Comparison of ENCODE assay signal across 9 cellular contexts in genomic region chr22:38697055-38697980, GRCh38. TPM values are rescaled to one million over a fixed set of nuclear protein-coding genes. Genes with fewer than 3 reads are reported as not detected.
DNase-seq lines count a peak whose midpoint lies in the region; ATAC-seq, FAIRE-seq and TF ChIP-seq lines count a peak whose summit lies in the region.
"Had no signal": no experiment of that assay in that cellular context is flagged by ENCODE, and none has a peak within 500 bp of the region (broad histone marks: within the 10 kb centered on the region; RNA-seq: fewer than 3 reads in every experiment).

No MANE protein-coding gene starts in this region.

- H3K4me1 Mint-ChIP-seq in T-helper 1 cell treated with Interleukin-12 subunit alpha and Interleukin-12 subunit beta and Interleukin-4 antibody, amounts not matched to agents 30 μg/mL and 1 μg/mL, for 36 hours (ENCODE audit: low read depth) = peaks cover 49% of the 10 kb centered on the region
- H3K4me1 Mint-ChIP-seq in astrocyte (ENCODE audit: low read depth, unreplicated experiment) = peaks cover 34% of the 10 kb centered on the region

- H3K36me3 ChIP-seq in astrocyte (ENCODE audit: insufficient read depth, low read length) = peaks cover 4% of the 10 kb centered on the region
- peaks cover 4% of the 10 kb centered on the region for H3K36me3 ChIP-seq in thoracic aorta
- peaks cover 23% of the 10 kb centered on the region for H3K36me3 ChIP-seq in HAP-1 (replicated peaks)

- H3K27ac ChIP-seq in astrocyte (ENCODE audit: low read depth, low read length) (peak overlapping the region; percentile 92), thoracic aorta (peak overlapping the region; percentile 53 to 96)
- H3K27ac ChIP-seq: C4-2B had no signal

- H3K4me2 ChIP-seq in astrocyte (ENCODE audit: low read length) = peak overlapping the region; percentile 96

- in situ Hi-C loops in HAP-1 (cut with MboI; ENCODE audit: low sequenced_read_pairs) = no loop called here

- no peaks in the 10 kb centered on the region for H3K27me3 Mint-ChIP-seq in T-helper 1 cell treated with Interleukin-12 subunit alpha and Interleukin-12 subunit beta and Interleukin-4 antibody, amounts not matched to agents 30 μg/mL and 1 μg/mL, for 36 hours (ENCODE audit: low read depth)
- no peaks in the 10 kb centered on the region for H3K27me3 Mint-ChIP-seq in astrocyte (ENCODE audit: low read depth, unreplicated experiment)

- H3K27ac Mint-ChIP-seq in T-helper 1 cell treated with Interleukin-12 subunit alpha and Interleukin-12 subunit beta and Interleukin-4 antibody, amounts not matched to agents 30 μg/mL and 1 μg/mL, for 36 hours = peak overlapping the region; percentile 88
- peak overlapping the region; percentile 85 for H3K27ac Mint-ChIP-seq in astrocyte (ENCODE audit: unreplicated experiment)

- peaks cover 45% of the 10 kb centered on the region for H4K20me1 ChIP-seq in astrocyte (ENCODE audit: insufficient read depth, low read length)

- ATAC-seq in thoracic aorta (ENCODE audit: insufficient number of reproducible peaks, low FRiP score, low read depth) = no peak

- FAIRE-seq in astrocyte (lab: Jason Lieb, UNC) = no peak

- peak overlapping the region; percentile 79 for H3K9ac ChIP-seq in astrocyte (ENCODE audit: low read length)

- H3K9me3 ChIP-seq in astrocyte (ENCODE audit: insufficient read depth, low read depth, low read length) (no peaks in the 10 kb centered on the region), thoracic aorta (no peaks in the 10 kb centered on the region), HAP-1 (no peaks in the 10 kb centered on the region)

- WGBS in lower leg skin, 2 donors = 47 to 51% methylated on average over 10 of the region's 10 CpGs

- intact Hi-C loops in lower leg skin (cut with DNase I; ENCODE audit: low total_unique reads) = no loop called here

- TF ChIP-seq CTCF in astrocyte (IDR thresholded peaks at IDR 0.05; ENCODE audit: insufficient read depth, low read depth, low read length) = no peak
- TF ChIP-seq CTCF in thoracic aorta (IDR thresholded peaks at IDR 0.05) = no peak
- no peak for TF ChIP-seq CTCF in lower leg skin (IDR thresholded peaks at IDR 0.05)

- H3K4me3 Mint-ChIP-seq in T-helper 1 cell treated with Interleukin-12 subunit alpha and Interleukin-12 subunit beta and Interleukin-4 antibody, amounts not matched to agents 30 μg/mL and 1 μg/mL, for 36 hours = peak overlapping the region; percentile 86
- H3K4me3 Mint-ChIP-seq in astrocyte (ENCODE audit: unreplicated experiment) = peak overlapping the region; percentile 97

- H3K27me3 ChIP-seq in astrocyte (ENCODE audit: insufficient read depth, low read length) (no peaks in the 10 kb centered on the region), thoracic aorta (replicated peaks; ENCODE audit: insufficient read depth) (no peaks in the 10 kb centered on the region), HAP-1 (ENCODE audit: low read depth) (no peaks in the 10 kb centered on the region)

- H3K4me3 ChIP-seq in astrocyte (ENCODE audit: insufficient read depth, low read depth, low read length) = peak overlapping the region; percentile 76
- peak overlapping the region; percentile 91 for H3K4me3 ChIP-seq in thoracic aorta
- no peak overlapping the region; the same call in 1 of the 2 replicates for H3K4me3 ChIP-seq in HAP-1
- no peak overlapping the region for H3K4me3 ChIP-seq in lower leg skin (ENCODE audit: low read depth, poor library complexity, severe bottlenecking)

- H3K36me3 Mint-ChIP-seq in T-helper 1 cell treated with Interleukin-12 subunit alpha and Interleukin-12 subunit beta and Interleukin-4 antibody, amounts not matched to agents 30 μg/mL and 1 μg/mL, for 36 hours (ENCODE audit: low read depth) = peaks cover 30% of the 10 kb centered on the region
- peaks cover 12% of the 10 kb centered on the region for H3K36me3 Mint-ChIP-seq in astrocyte (ENCODE audit: low read depth, unreplicated experiment)

- no peak overlapping the region for H2AFZ ChIP-seq in astrocyte (ENCODE audit: low read depth, low read length)

- no peaks in the 10 kb centered on the region for H3K9me3 Mint-ChIP-seq in T-helper 1 cell treated with Interleukin-12 subunit alpha and Interleukin-12 subunit beta and Interleukin-4 antibody, amounts not matched to agents 30 μg/mL and 1 μg/mL, for 36 hours
- no peaks in the 10 kb centered on the region for H3K9me3 Mint-ChIP-seq in astrocyte (ENCODE audit: unreplicated experiment)

- no peak for DNase-seq in T-helper 1 cell
- peak; percentile 69 for DNase-seq in astrocyte (ENCODE audit: low read depth)
- DNase-seq in kidney tubule cell (ENCODE audit: low spot score) = peak; percentile 50
- no peak for DNase-seq in thoracic aorta (ENCODE audit: low spot score)
- no peak for DNase-seq in HAP-1 (ENCODE audit: low spot score in 2 of 2)
- DNase-seq in lower leg skin (ENCODE audit: low spot score in 2 of 2) = no peak
- no peak for DNase-seq in LoVo (ENCODE audit: low spot score)

- no peak for TF ChIP-seq POLR2A in lower leg skin (IDR thresholded peaks at IDR 0.05)

- peaks cover 42% of the 10 kb centered on the region for H3K4me1 ChIP-seq in astrocyte (ENCODE audit: insufficient read depth, low read length)
- peaks cover 33 to 62% of the 10 kb centered on the region in 2 donors for H3K4me1 ChIP-seq in thoracic aorta (ENCODE audit: control insufficient read depth in 1 of 2, low read depth in 2 of 2)
- H3K4me1 ChIP-seq in HAP-1 = peaks cover 24% of the 10 kb centered on the region

- H3K79me2 ChIP-seq in astrocyte (ENCODE audit: insufficient read depth, low read length) = peaks cover 71% of the 10 kb centered on the region

RNA-seq across cellular contexts. Expression of gene JOSD1, which starts 3.4 kb away (rescaled TPM):
- total RNA-seq in astrocyte (45.6 and 48.0 TPM in 2 replicates), thoracic aorta (10 to 100 TPM; 45.6 to 83.9 TPM), lower leg skin (10 to 100 TPM; 52.0 to 90.6 (median 68.0) TPM)

RNA-seq across cellular contexts. Expression of gene GTPBP1, which starts 8.4 kb away (rescaled TPM):
- total RNA-seq in astrocyte (49.8 and 59.8 TPM in 2 replicates), thoracic aorta (10 to 100 TPM; 42.9 to 73.5 TPM), lower leg skin (10 to 100 TPM; 53.1 to 79.9 (median 72.7) TPM)

RNA-seq across cellular contexts. Expression of gene TOMM22, which starts 15.6 kb away (rescaled TPM):
- 75.9 and 77.8 TPM in 2 replicates for total RNA-seq in astrocyte
- 10 to 100 TPM; 16.1 to 35.8 TPM for total RNA-seq in thoracic aorta
- total RNA-seq in lower leg skin = 10 to 100 TPM; 24.8 to 42.2 (median 34.5) TPM

RNA-seq across cellular contexts. Expression of gene CBY1, which starts 40.9 kb away (rescaled TPM):
- 23.2 TPM in 2 replicates for total RNA-seq in astrocyte
- total RNA-seq in thoracic aorta = 10 to 100 TPM; 13.8 TPM
- 10 to 100 TPM; 16.6 to 26.6 (median 22.1) TPM for total RNA-seq in lower leg skin

RNA-seq across cellular contexts. Expression of gene FAM227A, which starts 41.1 kb away (rescaled TPM):
- total RNA-seq in astrocyte = 2.3 and 3.4 TPM in 2 replicates
- total RNA-seq in thoracic aorta = 1 to 10 TPM in 1 of 2 donors, under 1 TPM in 1; 0.71 to 1.9 TPM
- 1 to 10 TPM in 3 of 4 donors, under 1 TPM in 1; 0.97 to 3.9 (median 2.4) TPM for total RNA-seq in lower leg skin

Comparison
In these comparisons a context has a peak if more than half of its experiments do, and no peak if none do; other contexts are left out.
1. DNase-seq: peak in astrocyte (single experiment) and kidney tubule cell (single experiment); none in T-helper 1 cell (0 of 5), thoracic aorta (single experiment), HAP-1 (0 of 2), lower leg skin (0 of 2) and LoVo (single experiment).
2. H3K4me3 ChIP-seq: peak in astrocyte (single experiment) and thoracic aorta (single experiment); none in HAP-1 (single experiment) and lower leg skin (single experiment).